9 cellular contexts compared by ENCODE assay signal in genomic region chr11:65779669-65779918, GRCh38. TPM values are rescaled to one million over a fixed set of nuclear protein-coding genes. Genes with fewer than 3 reads are reported as not detected.
DNase-seq lines count a peak whose midpoint lies in the region; ATAC-seq and TF ChIP-seq lines count a peak whose summit lies in the region.
"Had no signal": no experiment of that assay in that cellular context is flagged by ENCODE, and none has a peak within 500 bp of the region (broad histone marks: within the 10 kb centered on the region; RNA-seq: fewer than 3 reads in every experiment).

No MANE protein-coding gene starts in this region.

- intact Hi-C loops in activated CD4-positive, alpha-beta T cell treated with anti-CD3 and anti-CD28 coated beads for 36 hours (cut with DNase I, micrococcal nuclease), result no loop called here
- intact Hi-C loops in left lung (cut with DNase I), result no loop called here

- WGBS in thymus, result 93% methylated on average over 12 of the region's 12 CpGs

- peaks cover 3% of the 10 kb centered on the region for H3K36me3 Mint-ChIP-seq in activated CD4-positive, alpha-beta T cell treated with anti-CD3 and anti-CD28 coated beads for 36 hours (ENCODE audit: low read depth)
- peaks cover 2% of the 10 kb centered on the region for H3K36me3 Mint-ChIP-seq in activated naive CD8-positive, alpha-beta T cell treated with anti-CD3 and anti-CD28 coated beads, Interleukin-2, amount 50 U/mL, for 24 hours (ENCODE audit: low read depth)

- peaks cover 7% of the 10 kb centered on the region for H3K27me3 Mint-ChIP-seq in activated CD4-positive, alpha-beta T cell treated with anti-CD3 and anti-CD28 coated beads for 36 hours
- peaks cover 16% of the 10 kb centered on the region for H3K27me3 Mint-ChIP-seq in activated naive CD8-positive, alpha-beta T cell treated with anti-CD3 and anti-CD28 coated beads, Interleukin-2, amount 50 U/mL, for 24 hours

- DNase-seq in activated CD4-positive, alpha-beta T cell treated with anti-CD3 and anti-CD28 coated beads for 36 hours, result no peak
- DNase-seq in activated CD4-positive, alpha-beta T cell treated with anti-CD3 and anti-CD28 coated beads, Interleukin-2, amount 50 U/mL, for 4 hours, result no peak
- no peak for DNase-seq in activated naive CD8-positive, alpha-beta T cell treated with anti-CD3 and anti-CD28 coated beads, Interleukin-2, amount 50 U/mL, for 24 hours
- DNase-seq in left lung, result no peak
- DNase-seq in amygdala (lab: John Stamatoyannopoulos, UW), result no peak

- H3K9me3 Mint-ChIP-seq in activated CD4-positive, alpha-beta T cell treated with anti-CD3 and anti-CD28 coated beads for 36 hours (ENCODE audit: low read depth), result no peaks in the 10 kb centered on the region
- no peaks in the 10 kb centered on the region for H3K9me3 Mint-ChIP-seq in activated naive CD8-positive, alpha-beta T cell treated with anti-CD3 and anti-CD28 coated beads, Interleukin-2, amount 50 U/mL, for 24 hours

- H3K4me1 ChIP-seq in left lung, result peaks cover 6 to 61% of the 10 kb centered on the region in 2 donors
- peaks cover 21% of the 10 kb centered on the region for H3K4me1 ChIP-seq in thymus (ENCODE audit: control insufficient read depth, insufficient read depth, low read length)

- H3K4me1 Mint-ChIP-seq in activated CD4-positive, alpha-beta T cell treated with anti-CD3 and anti-CD28 coated beads for 36 hours, result peaks cover 27% of the 10 kb centered on the region
- peaks cover 29% of the 10 kb centered on the region for H3K4me1 Mint-ChIP-seq in activated naive CD8-positive, alpha-beta T cell treated with anti-CD3 and anti-CD28 coated beads, Interleukin-2, amount 50 U/mL, for 24 hours

- H3K4me3 ChIP-seq in left lung (peak overlapping the region; percentile 89 to 98), thymus (ENCODE audit: low read length) (peak overlapping the region; percentile 90)

- POLR2A ChIA-PET in activated CD4-positive, alpha-beta T cell treated with anti-CD3 and anti-CD28 coated beads for 36 hours (lab: Charles Lee), result interaction anchor here (0.7 to 2.0 kb wide), 7 partner anchors 11 to 111 kb away, joined by 3 to 6 read pairs (median 4); partner anchors contain the start of genes CCDC85B, KAT5 and MUS81

- H3K9me3 ChIP-seq in left lung (no peaks in the 10 kb centered on the region), thymus (ENCODE audit: control insufficient read depth) (no peaks in the 10 kb centered on the region)

- TF ChIP-seq CTCF in left lung (IDR thresholded peaks at IDR 0.05), result no peak

- no peaks in the 10 kb centered on the region for H3K27me3 ChIP-seq in left lung
- peaks cover 6% of the 10 kb centered on the region for H3K27me3 ChIP-seq in thymus (ENCODE audit: control insufficient read depth, insufficient read depth)

- H3K4me3 Mint-ChIP-seq in activated CD4-positive, alpha-beta T cell treated with anti-CD3 and anti-CD28 coated beads for 36 hours, result peak overlapping the region; percentile 87
- peak overlapping the region; percentile 86 for H3K4me3 Mint-ChIP-seq in activated naive CD8-positive, alpha-beta T cell treated with anti-CD3 and anti-CD28 coated beads, Interleukin-2, amount 50 U/mL, for 24 hours

- CTCF ChIA-PET in activated CD4-positive, alpha-beta T cell treated with anti-CD3 and anti-CD28 coated beads for 36 hours (lab: Charles Lee), result interaction anchor here (0.6 to 6.0 kb wide), 44 partner anchors 9 to 509 kb away, joined by 3 to 74 read pairs (median 4); partner anchors contain the start of genes FIBP, KAT5, MUS81 and RNASEH2C

- H3K36me3 ChIP-seq in left lung (peaks cover 0 to 31% of the 10 kb centered on the region in 2 donors), thymus (ENCODE audit: control insufficient read depth, insufficient read depth) (peaks cover 33% of the 10 kb centered on the region)

- H3K27ac Mint-ChIP-seq in activated CD4-positive, alpha-beta T cell treated with anti-CD3 and anti-CD28 coated beads for 36 hours, result no peak overlapping the region
- no peak overlapping the region for H3K27ac Mint-ChIP-seq in activated naive CD8-positive, alpha-beta T cell treated with anti-CD3 and anti-CD28 coated beads, Interleukin-2, amount 50 U/mL, for 24 hours

- ATAC-seq in activated CD4-positive, alpha-beta T cell treated with anti-CD3 and anti-CD28 coated beads for 36 hours, result no peak
- ATAC-seq in activated naive CD8-positive, alpha-beta T cell treated with anti-CD3 and anti-CD28 coated beads, Interleukin-2, amount 50 U/mL, for 24 hours, result no peak
- no peak for ATAC-seq in left lung
- ATAC-seq in HG02571 (IDR thresholded peaks at IDR 0.05; ENCODE audit: unreplicated experiment), result no peak
- ATAC-seq in GM18498 (IDR thresholded peaks at IDR 0.05; ENCODE audit: unreplicated experiment), result no peak

- H3K27ac ChIP-seq in left lung (peak overlapping the region; percentile 79 to 97), thymus (ENCODE audit: low read depth) (no peak overlapping the region)

RNA-seq across cellular contexts. Expression of gene AP5B1, which starts 1.2 kb away (rescaled TPM):
- total RNA-seq in activated CD4-positive, alpha-beta T cell treated with anti-CD3 and anti-CD28 coated beads for 36 hours, result 10 to 100 TPM; 11.7 to 14.4 TPM
- total RNA-seq in left lung, result 10 to 100 TPM; 22.6 to 39.0 TPM
- 7.6 TPM for polyA plus RNA-seq in thymus

RNA-seq across cellular contexts. Expression of gene OVOL1, which starts 7.3 kb away (rescaled TPM):
- total RNA-seq in activated CD4-positive, alpha-beta T cell treated with anti-CD3 and anti-CD28 coated beads for 36 hours, result under 1 TPM; 0.09 to 0.19 TPM
- under 1 TPM; 0.37 to 0.41 TPM for total RNA-seq in left lung
- polyA plus RNA-seq in thymus, result 1.3 TPM
- total RNA-seq: lung microvascular endothelial cell had no signal

RNA-seq across cellular contexts. Expression of gene SNX32, which starts 54.2 kb away (rescaled TPM):
- 1 to 10 TPM; 2.9 to 3.0 TPM for total RNA-seq in activated CD4-positive, alpha-beta T cell treated with anti-CD3 and anti-CD28 coated beads for 36 hours
- 1 to 10 TPM in 1 of 2 donors, under 1 TPM in 1; 0.24 to 1.9 TPM for total RNA-seq in left lung
- 1.1 TPM for polyA plus RNA-seq in thymus

RNA-seq across cellular contexts. Expression of gene RNASEH2C, which starts 59.0 kb away (rescaled TPM):
- 10 to 100 TPM; 72.5 to 96.8 TPM for total RNA-seq in activated CD4-positive, alpha-beta T cell treated with anti-CD3 and anti-CD28 coated beads for 36 hours
- 10 to 100 TPM; 46.0 to 70.1 TPM for total RNA-seq in left lung
- polyA plus RNA-seq in thymus, result 49.4 TPM
